Comparison of ENCODE assay signal across 1 cellular context in the genomic region with DNA sequence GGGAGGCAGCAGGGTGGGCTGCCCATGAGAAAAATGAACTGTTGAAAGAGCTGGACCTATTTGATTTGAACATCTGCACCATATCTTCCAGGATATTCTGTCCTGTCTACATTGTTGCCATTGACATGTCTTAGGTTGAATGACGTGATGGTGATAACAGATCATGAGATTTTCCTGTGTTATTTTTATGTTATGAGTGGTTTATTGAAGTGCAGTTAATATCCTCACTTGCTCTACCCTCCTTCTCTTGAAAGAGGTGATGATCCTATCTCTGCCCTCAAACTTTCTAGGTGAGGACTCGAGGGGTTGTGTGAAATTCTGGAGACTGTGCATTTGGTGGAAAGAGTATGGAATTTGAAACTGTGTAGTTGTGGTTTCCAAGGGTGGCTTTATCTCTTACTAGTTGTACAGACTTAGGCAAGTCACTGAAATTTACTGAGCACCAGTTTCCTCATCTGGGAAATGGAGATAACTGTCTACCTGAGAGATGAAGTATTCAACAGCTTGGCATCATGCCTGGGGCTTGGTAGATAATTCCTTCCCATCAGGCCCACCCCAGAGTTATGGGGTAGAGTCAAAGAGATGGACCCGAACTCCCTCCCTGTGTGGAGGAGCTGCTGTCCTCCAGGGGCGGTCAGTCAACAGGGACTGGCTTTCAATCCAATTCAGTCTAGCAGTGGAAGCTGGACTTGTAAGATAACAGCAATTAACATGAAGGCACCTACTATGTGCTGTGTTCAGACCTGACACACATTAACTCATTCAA.
A peak's percentile ranks its signal among the peaks of the same experiment; 100 is the strongest.
TF ChIP-seq lines count a peak whose summit lies in the region.

No MANE protein-coding gene starts in this region.

TF ChIP-seq in K562, 482 proteins besides CTCF, POLR2A, EP300 and RAD21 (continued from another document and continues in another):
- TF ChIP-seq CEBPZ (IDR thresholded peaks at IDR 0.05; ENCODE audit: borderline replicate concordance, low read depth, low read length) (no peak), ZNF224 (CRISPR knock-in tag; IDR thresholded peaks at IDR 0.05) (no peak), POLR3G (IDR thresholded peaks at IDR 0.05; ENCODE audit: extremely low read depth, insufficient read length, insufficient replicate concordance) (no peak), TGIF2 (CRISPR knock-in tag; IDR thresholded peaks at IDR 0.05) (no peak), JUNB (CRISPR knock-in tag; conservative IDR thresholded peaks at IDR 0.05) (no peak), PHF21A (IDR thresholded peaks at IDR 0.05; ENCODE audit: borderline replicate concordance, low read depth) (no peak), FOXP1 (CRISPR knock-in tag; IDR thresholded peaks at IDR 0.05) (peak; percentile 49; the same call in 1 of the 2 replicates), TBP (optimal IDR thresholded peaks at IDR 0.05; ENCODE audit: low read depth, low read length) (no peak), ZNF184 (CRISPR knock-in tag; IDR thresholded peaks at IDR 0.05) (no peak), IFI16 (CRISPR knock-in tag; IDR thresholded peaks at IDR 0.05) (no peak), HCFC1 (IDR thresholded peaks at IDR 0.05; ENCODE audit: low read depth, low read length) (no peak), PHB2 (IDR thresholded peaks at IDR 0.05; ENCODE audit: low read depth) (peak; percentile 35; the same call in 1 of the 2 replicates), ZNF3 (CRISPR knock-in tag; IDR thresholded peaks at IDR 0.05) (no peak), ZBTB11 (CRISPR knock-in tag; IDR thresholded peaks at IDR 0.05) (0 out of 6 replicates have a peak, but pooled peaks of 1 of the 3 experiments have one; percentile 34), ZC3H8 (IDR thresholded peaks at IDR 0.05) (no peak), ARID3A (IDR thresholded peaks at IDR 0.05; ENCODE audit: borderline replicate concordance, low read depth, low read length) (0 out of 2 replicates have a peak, but pooled peaks have one; percentile 23), LARP7 (IDR thresholded peaks at IDR 0.05) (no peak), NR2C1 (IDR thresholded peaks at IDR 0.05) (no peak), NR2C1 (tag; IDR thresholded peaks at IDR 0.05) (0 out of 2 replicates have a peak, but pooled peaks have one; percentile 4), RB1 (IDR thresholded peaks at IDR 0.05; ENCODE audit: low read depth) (no peak), ZNF717 (CRISPR knock-in tag; IDR thresholded peaks at IDR 0.05) (no peak), MCM7 (IDR thresholded peaks at IDR 0.05) (no peak), CHCHD3 (CRISPR knock-in tag; IDR thresholded peaks at IDR 0.05) (no peak), XRCC4 (IDR thresholded peaks at IDR 0.05; ENCODE audit: extremely low read depth, insufficient read depth, insufficient read length) (no peak), STAT5B (CRISPR knock-in tag; IDR thresholded peaks at IDR 0.05) (no peak), RBM14 (IDR thresholded peaks at IDR 0.05; ENCODE audit: borderline replicate concordance, insufficient read depth, low read depth, low read length) (no peak), ZNF41 (CRISPR knock-in tag; conservative IDR thresholded peaks at IDR 0.05) (no peak), RHOXF2B (CRISPR knock-in tag; conservative IDR thresholded peaks at IDR 0.05) (no peak), NCOA2 (IDR thresholded peaks at IDR 0.05; ENCODE audit: partially characterized antibody in 2 of 2) (no peak), PHF20 (IDR thresholded peaks at IDR 0.05; ENCODE audit: partially characterized antibody) (no peak), MYBL2 (IDR thresholded peaks at IDR 0.05; ENCODE audit: low read depth) (no peak), MYBL2 (CRISPR knock-in tag; IDR thresholded peaks at IDR 0.05; ENCODE audit: borderline replicate concordance) (no peak), EZH2 (IDR thresholded peaks at IDR 0.05; ENCODE audit: borderline replicate concordance, low read depth, low read length) (no peak), ZBTB8A (IDR thresholded peaks at IDR 0.05; ENCODE audit: partially characterized antibody) (no peak), HDAC2 (IDR thresholded peaks at IDR 0.05) (0 out of 2 replicates have a peak, but pooled peaks have one; percentile 29), SAFB (IDR thresholded peaks at IDR 0.05; ENCODE audit: borderline replicate concordance, low read depth, low read length) (no peak), THRAP3 (IDR thresholded peaks at IDR 0.05; ENCODE audit: borderline replicate concordance) (no peak), CBX3 (IDR thresholded peaks at IDR 0.05; ENCODE audit: borderline replicate concordance in 1 of 2, low read length in 2 of 2) (peak in 1 of 2 experiments; percentile 45; a peak in 1 of 3 replicates), E4F1 (CRISPR knock-in tag; IDR thresholded peaks at IDR 0.05; ENCODE audit: borderline replicate concordance) (no peak), NEUROD1 (IDR thresholded peaks at IDR 0.05; ENCODE audit: borderline replicate concordance, low read depth, low read length, partially characterized antibody) (peak; percentile 31), ARNT (IDR thresholded peaks at IDR 0.05) (0 out of 4 replicates have a peak, but pooled peaks of 1 of the 2 experiments have one; percentile 55), ZSCAN29 (IDR thresholded peaks at IDR 0.05) (no peak), NONO (IDR thresholded peaks at IDR 0.05; ENCODE audit: low read depth in 2 of 2, low read length in 1 of 2) (no peak), ZNF217 (CRISPR knock-in tag; IDR thresholded peaks at IDR 0.05) (no peak), PRPF4 (IDR thresholded peaks at IDR 0.05; ENCODE audit: insufficient read depth, low read depth, low read length, poor library complexity, severe bottlenecking) (no peak)
- TF ChIP-seq, protein P1, sequence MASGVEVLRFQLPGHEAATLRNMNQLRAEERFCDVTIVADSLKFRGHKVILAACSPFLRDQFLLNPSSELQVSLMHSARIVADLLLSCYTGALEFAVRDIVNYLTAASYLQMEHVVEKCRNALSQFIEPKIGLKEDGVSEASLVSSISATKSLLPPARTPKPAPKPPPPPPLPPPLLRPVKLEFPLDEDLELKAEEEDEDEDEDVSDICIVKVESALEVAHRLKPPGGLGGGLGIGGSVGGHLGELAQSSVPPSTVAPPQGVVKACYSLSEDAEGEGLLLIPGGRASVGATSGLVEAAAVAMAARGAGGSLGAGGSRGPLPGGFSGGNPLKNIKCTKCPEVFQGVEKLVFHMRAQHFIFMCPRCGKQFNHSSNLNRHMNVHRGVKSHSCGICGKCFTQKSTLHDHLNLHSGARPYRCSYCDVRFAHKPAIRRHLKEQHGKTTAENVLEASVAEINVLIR (CRISPR knock-in tag; IDR thresholded peaks at IDR 0.05), result no peak
- TF ChIP-seq, protein P2, sequence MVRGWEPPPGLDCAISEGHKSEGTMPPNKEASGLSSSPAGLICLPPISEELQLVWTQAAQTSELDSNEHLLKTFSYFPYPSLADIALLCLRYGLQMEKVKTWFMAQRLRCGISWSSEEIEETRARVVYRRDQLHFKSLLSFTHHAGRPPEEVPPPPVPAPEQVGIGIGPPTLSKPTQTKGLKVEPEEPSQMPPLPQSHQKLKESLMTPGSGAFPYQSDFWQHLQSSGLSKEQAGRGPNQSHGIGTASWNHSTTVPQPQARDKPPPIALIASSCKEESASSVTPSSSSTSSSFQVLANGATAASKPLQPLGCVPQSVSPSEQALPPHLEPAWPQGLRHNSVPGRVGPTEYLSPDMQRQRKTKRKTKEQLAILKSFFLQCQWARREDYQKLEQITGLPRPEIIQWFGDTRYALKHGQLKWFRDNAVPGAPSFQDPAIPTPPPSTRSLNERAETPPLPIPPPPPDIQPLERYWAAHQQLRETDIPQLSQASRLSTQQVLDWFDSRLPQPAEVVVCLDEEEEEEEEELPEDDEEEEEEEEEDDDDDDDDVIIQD (CRISPR knock-in tag; IDR thresholded peaks at IDR 0.05), result no peak
- TF ChIP-seq, protein P3, sequence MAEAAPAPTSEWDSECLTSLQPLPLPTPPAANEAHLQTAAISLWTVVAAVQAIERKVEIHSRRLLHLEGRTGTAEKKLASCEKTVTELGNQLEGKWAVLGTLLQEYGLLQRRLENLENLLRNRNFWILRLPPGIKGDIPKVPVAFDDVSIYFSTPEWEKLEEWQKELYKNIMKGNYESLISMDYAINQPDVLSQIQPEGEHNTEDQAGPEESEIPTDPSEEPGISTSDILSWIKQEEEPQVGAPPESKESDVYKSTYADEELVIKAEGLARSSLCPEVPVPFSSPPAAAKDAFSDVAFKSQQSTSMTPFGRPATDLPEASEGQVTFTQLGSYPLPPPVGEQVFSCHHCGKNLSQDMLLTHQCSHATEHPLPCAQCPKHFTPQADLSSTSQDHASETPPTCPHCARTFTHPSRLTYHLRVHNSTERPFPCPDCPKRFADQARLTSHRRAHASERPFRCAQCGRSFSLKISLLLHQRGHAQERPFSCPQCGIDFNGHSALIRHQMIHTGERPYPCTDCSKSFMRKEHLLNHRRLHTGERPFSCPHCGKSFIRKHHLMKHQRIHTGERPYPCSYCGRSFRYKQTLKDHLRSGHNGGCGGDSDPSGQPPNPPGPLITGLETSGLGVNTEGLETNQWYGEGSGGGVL (CRISPR knock-in tag; IDR thresholded peaks at IDR 0.05), result no peak
- TF ChIP-seq, protein P4, sequence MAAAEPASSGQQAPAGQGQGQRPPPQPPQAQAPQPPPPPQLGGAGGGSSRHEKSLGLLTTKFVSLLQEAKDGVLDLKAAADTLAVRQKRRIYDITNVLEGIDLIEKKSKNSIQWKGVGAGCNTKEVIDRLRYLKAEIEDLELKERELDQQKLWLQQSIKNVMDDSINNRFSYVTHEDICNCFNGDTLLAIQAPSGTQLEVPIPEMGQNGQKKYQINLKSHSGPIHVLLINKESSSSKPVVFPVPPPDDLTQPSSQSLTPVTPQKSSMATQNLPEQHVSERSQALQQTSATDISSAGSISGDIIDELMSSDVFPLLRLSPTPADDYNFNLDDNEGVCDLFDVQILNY (CRISPR knock-in tag; IDR thresholded peaks at IDR 0.05), result no peak
